8 cellular contexts compared by ENCODE assay signal in genomic region chr12:69239922-69240624, GRCh38. TPM values are rescaled to one million over a fixed set of nuclear protein-coding genes. Genes with fewer than 3 reads are reported as not detected.
DNase-seq lines count a peak whose midpoint lies in the region; ATAC-seq and TF ChIP-seq lines count a peak whose summit lies in the region.

No MANE protein-coding gene starts in this region.

- CTCF ChIA-PET in HEK293T (lab: Yijun Ruan, JAX) = interaction anchor here (0.6 kb wide), 1 partner anchor 410 kb away, joined by 4 read pairs; no protein-coding TSS in a partner anchor

- H3K4me3 ChIP-seq in colonic mucosa = peak overlapping the region; percentile 63
- peak overlapping the region; percentile 70 to 99 (median 90) for H3K4me3 ChIP-seq in liver (ENCODE audit: low read depth in 1 of 3, low read length in 3 of 3)

- TF ChIP-seq CTCF in colonic mucosa (IDR thresholded peaks at IDR 0.05) = no peak
- TF ChIP-seq CTCF in liver (IDR thresholded peaks at IDR 0.05; ENCODE audit: low read depth, low read length, missing input control) = no peak

- no peak for TF ChIP-seq RAD21 in liver (IDR thresholded peaks at IDR 0.05)

- peaks cover 24% of the 10 kb centered on the region for H3K4me1 ChIP-seq in colonic mucosa
- peaks cover 3 to 31% (median 24%) of the 10 kb centered on the region in 4 donors for H3K4me1 ChIP-seq in liver (ENCODE audit: control insufficient read depth in 4 of 4, insufficient read depth in 4 of 4, low read length in 3 of 4)

- H3K36me3 ChIP-seq in colonic mucosa = no peaks in the 10 kb centered on the region
- H3K36me3 ChIP-seq in liver (ENCODE audit: control insufficient read depth in 4 of 4, insufficient read depth in 3 of 4, low read depth in 1 of 4, low read length in 3 of 4) = no peaks in the 10 kb centered on the region

- intact Hi-C loops in colonic mucosa (cut with DNase I) = no loop called here

- peak overlapping the region; percentile 92 for H3K27ac ChIP-seq in colonic mucosa
- H3K27ac ChIP-seq in liver (ENCODE audit: low read depth in 1 of 2, low read length in 2 of 2) = peak overlapping the region; percentile 90 to 92

- ATAC-seq in GM18499 (IDR thresholded peaks at IDR 0.05; ENCODE audit: insufficient read depth, unreplicated experiment) = peak; percentile 1

- H3K9me3 ChIP-seq in colonic mucosa = no peaks in the 10 kb centered on the region
- H3K9me3 ChIP-seq in liver (ENCODE audit: control insufficient read depth in 4 of 4, low read length in 3 of 4) = no peaks in the 10 kb centered on the region

- WGBS in liver = under 1% methylated on average over 68 of the region's 68 CpGs

- DNase-seq in HEK293T (ENCODE audit: extremely low spot score) (peak; percentile 22), NAMALWA (ENCODE audit: low spot score) (peak; percentile 58), colonic mucosa (peak; percentile 58), amniotic stem cell (lab: John Stamatoyannopoulos, UW) (no peak)
- peak; percentile 62 for DNase-seq in activated CD4-positive, alpha-beta T cell treated with anti-CD3 and anti-CD28 coated beads for 48 hours
- DNase-seq in stimulated activated CD4-positive, alpha-beta T cell treated with anti-CD3 and anti-CD28 coated beads, Interleukin-4, amount 100 ng/mL, for 1 hour = peak; percentile 40

- POLR2A ChIA-PET in HEK293T (lab: Yijun Ruan, JAX) = no interaction called here

- no peaks in the 10 kb centered on the region for H3K27me3 ChIP-seq in colonic mucosa
- H3K27me3 ChIP-seq in liver (ENCODE audit: control insufficient read depth in 4 of 4, insufficient read depth in 4 of 4, low read length in 3 of 4) = no peaks in the 10 kb centered on the region

- H3K9ac ChIP-seq in colonic mucosa (ENCODE audit: low read depth in 2 of 2, low read length in 2 of 2) (peak overlapping the region; percentile 93 to 99), liver (ENCODE audit: low read depth in 1 of 2, low read length in 2 of 2) (peak overlapping the region; percentile 20 to 85)

TF ChIP-seq in HEK293T, 16 proteins besides CTCF, POLR2A, EP300 and RAD21:
- TF ChIP-seq FOXM1 (IDR thresholded peaks at IDR 0.05; ENCODE audit: borderline replicate concordance) = peak; percentile 50; the same call in 1 of the 2 replicates
- peak; percentile 22; the same call in 1 of the 2 replicates for TF ChIP-seq L3MBTL2 (conservative IDR thresholded peaks at IDR 0.05)
- no peak for TF ChIP-seq PKNOX1 (IDR thresholded peaks at IDR 0.05)

TF ChIP-seq in liver, 16 proteins besides CTCF, POLR2A, EP300 and RAD21:
- no peak for TF ChIP-seq HNF4A (conservative IDR thresholded peaks at IDR 0.05)
- no peak for TF ChIP-seq TAF1 (conservative IDR thresholded peaks at IDR 0.05)
- TF ChIP-seq FOXA1 (IDR thresholded peaks at IDR 0.05) = no peak
- TF ChIP-seq SP1 (IDR thresholded peaks at IDR 0.05) = no peak
- TF ChIP-seq YY1 (IDR thresholded peaks at IDR 0.05) = no peak
- TF ChIP-seq REST (IDR thresholded peaks at IDR 0.05) = no peak
- no peak for TF ChIP-seq EGR1 (IDR thresholded peaks at IDR 0.05; ENCODE audit: low read depth in 2 of 2)
- TF ChIP-seq FOXA2 (IDR thresholded peaks at IDR 0.05) = no peak
- TF ChIP-seq JUND (IDR thresholded peaks at IDR 0.05) = no peak
TF ChIP-seq in liver: peak in this region for 0.

RNA-seq across cellular contexts. Expression of gene CPSF6, which starts 0.7 kb away (rescaled TPM):
- total RNA-seq in colonic mucosa (10 to 100 TPM; 46.7 to 61.3 TPM), liver (10 to 100 TPM; 19.2 to 21.1 TPM)
- polyA plus RNA-seq in liver = 10 to 100 TPM; 10.8 to 15.6 TPM
